3 cellular contexts compared by ENCODE assay signal in the genomic region with DNA sequence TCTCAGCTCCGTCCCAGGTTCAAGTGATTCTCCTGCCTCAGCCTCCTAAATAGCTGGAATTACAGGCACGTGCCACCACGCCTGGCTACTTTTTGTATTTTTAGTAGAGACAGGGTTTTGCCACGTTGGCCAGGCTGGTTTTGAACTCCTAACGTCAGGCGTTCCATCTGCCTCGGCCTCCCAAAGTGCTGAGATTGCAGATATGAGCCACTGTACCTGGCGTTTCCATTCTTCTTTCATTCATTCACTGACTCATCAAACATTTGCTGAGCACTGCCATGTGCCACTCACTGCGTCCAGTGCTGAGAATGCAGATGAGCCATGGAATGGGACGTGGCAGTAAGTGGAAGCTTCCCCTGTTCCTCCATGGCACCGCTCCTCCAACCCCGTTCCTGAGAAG. TPM values are rescaled to one million over a fixed set of nuclear protein-coding genes. Genes with fewer than 3 reads are reported as not detected.
"Had no signal": no experiment of that assay in that cellular context is flagged by ENCODE, and none has a peak within 500 bp of the region (broad histone marks: within the 10 kb centered on the region; RNA-seq: fewer than 3 reads in every experiment).

No MANE protein-coding gene starts in this region.

RNA-seq across cellular contexts. Expression of gene TMEM37, which starts 28.0 kb away (rescaled TPM):
- total RNA-seq: M059J, OCI-LY7, SK-MEL-5 had no signal
